Comparison of ENCODE assay signal across 8 cellular contexts in genomic region chr13:98761126-98761978, GRCh38. TPM values are rescaled to one million over a fixed set of nuclear protein-coding genes. Genes with fewer than 3 reads are reported as not detected.
DNase-seq lines count a peak whose midpoint lies in the region; ATAC-seq, FAIRE-seq and TF ChIP-seq lines count a peak whose summit lies in the region.

No MANE protein-coding gene starts in this region.

- intact Hi-C loops in K562 (cut with micrococcal nuclease): no loop called here

- CTCF ChIA-PET in K562 (lab: Yijun Ruan, JAX; ENCODE audit: low intra/inter-chr PET ratio): interaction anchor here (0.7 kb wide), 1 partner anchor 236 kb away, joined by 3 read pairs; no protein-coding TSS in a partner anchor

- no peaks in the 10 kb centered on the region for H3K9me3 ChIP-seq in K562 (replicated peaks; ENCODE audit: control insufficient read depth, insufficient read depth, low read depth, low read length)

- H3K9ac ChIP-seq in K562 (ENCODE audit: insufficient read depth in 1 of 2, low read depth in 2 of 2, low read length in 2 of 2): no peak overlapping the region

- in situ Hi-C loops in K562 (cut with MboI): no loop called here

- no peak for FAIRE-seq in K562 (lab: Jason Lieb, UNC)

- H4K20me1 ChIP-seq in K562 (replicated peaks; ENCODE audit: control insufficient read depth, insufficient read depth, low read length): no peaks in the 10 kb centered on the region

- TF ChIP-seq CTCF in K562 (IDR thresholded peaks at IDR 0.05 in 2 of 3, conservative IDR thresholded peaks at IDR 0.05 in 1 of 3; ENCODE audit: insufficient read depth in 2 of 3, low read depth in 1 of 3, low read length in 3 of 3) (no peak), retinal pigment epithelial cell (conservative IDR thresholded peaks at IDR 0.05; ENCODE audit: low read depth, low read length) (no peak)

- H3K9me1 ChIP-seq in K562 (ENCODE audit: control insufficient read depth, insufficient read depth, low read length): no peaks in the 10 kb centered on the region

- no peak for TF ChIP-seq RAD21 in K562 (CRISPR knock-in tag; conservative IDR thresholded peaks at IDR 0.05 in 1 of 2, IDR thresholded peaks at IDR 0.05 in 1 of 2)

- no peaks in the 10 kb centered on the region for H3K36me3 ChIP-seq in K562 (ENCODE audit: control insufficient read depth, insufficient read depth, low read length)

- peaks cover 19 to 39% of the 10 kb centered on the region in 2 experiments for H3K27me3 ChIP-seq in K562 (ENCODE audit: control insufficient read depth in 2 of 2, insufficient read depth in 2 of 2, low read length in 2 of 2)

- no peak for TF ChIP-seq POLR2A in K562 (conservative IDR thresholded peaks at IDR 0.05)

- BruUV-seq in K562 (replicated peaks; lab: Mats Ljungman, UMichigan): no TSS peak

- POLR2A ChIA-PET in K562 (lab: Yijun Ruan, JAX): interaction anchor here (0.5 to 1.6 kb wide), 3 partner anchors 14 to 18 kb away, joined by 3 to 7 read pairs (median 3); no protein-coding TSS in a partner anchor

- H2AFZ ChIP-seq in K562 (ENCODE audit: low read depth, low read length): no peak overlapping the region

- H3K4me3 ChIP-seq in K562 (no peak overlapping the region), retinal pigment epithelial cell (ENCODE audit: low read length) (peak overlapping the region; percentile 4)

- H3K4me1 ChIP-seq in K562 (replicated peaks in 1 of 2; ENCODE audit: control insufficient read depth in 2 of 2, insufficient read depth in 2 of 2, low read length in 2 of 2): no peaks in the 10 kb centered on the region

- DNase-seq in K562 (ENCODE audit: extremely low read depth in 1 of 4, low spot score in 3 of 4) (no peak), retinal pigment epithelial cell (ENCODE audit: low read depth) (no peak), DMS153 (lab: John Stamatoyannopoulos, UW) (no peak), NCI-H2196 (lab: John Stamatoyannopoulos, UW; ENCODE audit: unreplicated experiment) (no peak), NCI-H524 treated with DMSO at 0.1 percent for 48 hours (lab: John Stamatoyannopoulos, UW) (no peak)
- no peak for DNase-seq in stimulated activated CD4-positive, alpha-beta T cell treated with anti-CD3 and anti-CD28 coated beads, Interleukin-12 subunit alpha, Interleukin-12 subunit beta, amount 100 ng/mL, for 4 hours

- peak overlapping the region; percentile 25 for H3K4me2 ChIP-seq in K562 (ENCODE audit: insufficient read depth, low read length)

- H3K79me2 ChIP-seq in K562 (ENCODE audit: control insufficient read depth, insufficient read depth, low read length): no peaks in the 10 kb centered on the region

- no peak overlapping the region for H3K27ac ChIP-seq in K562 (ENCODE audit: extremely low read depth, low read depth, low read length)

- TF ChIP-seq EP300 in K562 (IDR thresholded peaks at IDR 0.05; ENCODE audit: low read length): no peak

- under 1% methylated on average over 14 of the region's 15 CpGs for WGBS in K562 (ENCODE audit: insufficient coverage, low coverage, missing lambda C conversion rate)

- ATAC-seq in GM18907 (IDR thresholded peaks at IDR 0.05; ENCODE audit: unreplicated experiment) (peak; percentile 92), HG03378 (IDR thresholded peaks at IDR 0.05; ENCODE audit: unreplicated experiment) (peak; percentile 82), K562 (no peak)

TF ChIP-seq in K562, 482 proteins besides CTCF, POLR2A, EP300 and RAD21 (continues in another document):
- TF ChIP-seq CBX2 (IDR thresholded peaks at IDR 0.05; ENCODE audit: insufficient read depth, low read length, poor library complexity, severe bottlenecking) (no peak), MAFK (IDR thresholded peaks at IDR 0.05; ENCODE audit: low read length) (no peak), NFIX (CRISPR knock-in tag; IDR thresholded peaks at IDR 0.05; ENCODE audit: low read depth) (no peak), NCOA1 (IDR thresholded peaks at IDR 0.05; ENCODE audit: low read depth) (no peak), ZFP30 (CRISPR knock-in tag; IDR thresholded peaks at IDR 0.05; ENCODE audit: borderline replicate concordance) (no peak), SMAD3 (CRISPR knock-in tag; conservative IDR thresholded peaks at IDR 0.05) (no peak), FIP1L1 (IDR thresholded peaks at IDR 0.05; ENCODE audit: low read depth, low read length, poor library complexity, severe bottlenecking) (no peak), HEY1 (CRISPR knock-in tag; IDR thresholded peaks at IDR 0.05; ENCODE audit: borderline replicate concordance) (no peak), ZBTB34 (CRISPR knock-in tag; IDR thresholded peaks at IDR 0.05) (no peak), ZNF12 (CRISPR knock-in tag; IDR thresholded peaks at IDR 0.05) (no peak), ETV1 (tag; conservative IDR thresholded peaks at IDR 0.05; ENCODE audit: low read depth) (no peak), ATF7 (IDR thresholded peaks at IDR 0.05) (peak; percentile 21; the same call in 1 of the 2 replicates), ASH1L (IDR thresholded peaks at IDR 0.05; ENCODE audit: borderline replicate concordance, low read depth, partially characterized antibody) (no peak), THRB (CRISPR knock-in tag; conservative IDR thresholded peaks at IDR 0.05) (no peak), PRDM10 (IDR thresholded peaks at IDR 0.05; ENCODE audit: partially characterized antibody) (peak; percentile 91)

RNA-seq across cellular contexts. Expression of gene SLC15A1, which starts 8.9 kb away (rescaled TPM):
- total RNA-seq in K562 (2011; cell fraction: chromatin; rRNA removed; ENCODE audit: low replicate concordance): not detected in 2 replicates
- not detected in 2 replicates for total RNA-seq in K562 (2011; cell fraction: nucleolus; rRNA removed)
- not detected in 2 replicates for total RNA-seq in K562 (2011; cell fraction: nucleoplasm; rRNA removed)
- total RNA-seq in K562 (2014; rRNA removed): not detected in 2 replicates
- total RNA-seq in K562 (2014; rRNA removed; fragmentation: Illumina TruSeq; extraction: Trizol): not detected in 2 replicates
- not detected in 2 replicates for total RNA-seq in K562 (2015; rRNA removed; fragmentation: Illumina TruSeq; extraction: Trizol)
- total RNA-seq in K562 (2021): not detected in 2 replicates
- not detected in 2 replicates for polyA plus RNA-seq in K562 (2011; rRNA removed)
- polyA plus RNA-seq in K562 (2011; cell fraction: cytosol; rRNA removed): not detected in 2 replicates
- not detected in 2 replicates for polyA plus RNA-seq in K562 (2011; cell fraction: nucleus; rRNA removed)
- polyA plus RNA-seq in K562 (2012): not detected in 2 replicates
- not detected in 2 replicates for polyA plus RNA-seq in K562 (2014; fragmentation: Illumina TruSeq; extraction: Trizol)
- not detected for polyA plus RNA-seq in K562 (2014; fragmentation: Nextera tagmentation; extraction: Ambion mirVana)
- polyA plus RNA-seq in K562 (2014; rRNA removed): not detected in 2 replicates
- not detected in 2 replicates for polyA minus RNA-seq in K562 (2011; rRNA and poly(A)+ RNA removed)
- not detected in 2 replicates for polyA minus RNA-seq in K562 (2011; cell fraction: cytosol; rRNA and poly(A)+ RNA removed)
- polyA minus RNA-seq in K562 (2011; cell fraction: nucleus; rRNA and poly(A)+ RNA removed): not detected in 2 replicates
